ENCODE assay signal across 14 cellular contexts in the genomic region with DNA sequence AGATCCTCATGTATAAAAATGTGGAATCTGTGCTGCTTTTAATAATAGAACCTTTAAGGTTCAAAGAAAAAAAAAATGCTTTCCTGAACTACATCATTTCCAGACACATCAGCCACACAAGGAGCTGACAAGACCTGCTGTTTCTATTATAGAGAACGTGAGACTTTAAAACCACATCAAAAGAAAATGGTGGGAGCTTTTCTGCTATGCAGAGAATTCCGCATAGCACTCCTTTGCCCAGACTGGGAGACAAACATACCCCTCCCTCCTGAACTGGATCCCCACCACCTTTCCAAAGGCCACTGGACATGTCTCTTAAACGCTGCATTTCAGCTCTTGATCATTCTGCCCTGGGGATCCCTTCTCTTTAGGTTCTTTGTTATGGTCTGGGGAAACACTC.
"Had no signal": no experiment of that assay in that cellular context is flagged by ENCODE, and none has a peak within 500 bp of the region (broad histone marks: within the 10 kb centered on the region; RNA-seq: fewer than 3 reads in every experiment).

No MANE protein-coding gene starts in this region.

- H3K27ac ChIP-seq: coronary artery, pancreas, stomach, thoracic aorta had no signal

- H3K27ac Mint-ChIP-seq: activated naive CD4-positive, alpha-beta T cell treated with anti-CD3 and anti-CD28 coated beads, Interleukin-2, amount 50 U/mL, for 72 hours had no signal

- H3K27me3 ChIP-seq: pancreas, stomach had no signal

- H3K9me3 Mint-ChIP-seq: activated naive CD4-positive, alpha-beta T cell treated with anti-CD3 and anti-CD28 coated beads, Interleukin-2, amount 50 U/mL, for 72 hours; neural crest cell had no signal

- H3K4me3 Mint-ChIP-seq: neural crest cell had no signal

- H3K9me3 ChIP-seq: pancreas, stomach, thoracic aorta had no signal

- H3K4me3 ChIP-seq: coronary artery, pancreas, stomach, thoracic aorta had no signal

- ATAC-seq: activated CD4-positive, CD25-positive, alpha-beta regulatory T cell treated with anti-CD3 and anti-CD28 coated beads, Interleukin-2, amount 50 U/mL, for 24 hours; activated naive CD4-positive, alpha-beta T cell treated with anti-CD3 and anti-CD28 coated beads, Interleukin-2, amount 50 U/mL, for 72 hours; left ventricle myocardium superior; pancreas had no signal

- DNase-seq: activated T-cell treated with anti-CD3 and anti-CD28 coated beads for 4 hours; central memory CD4-positive, alpha-beta T cell; effector CD8-positive, alpha-beta T cell; foreskin fibroblast; kidney glomerular epithelial cell; left ventricle myocardium superior; pancreas; stimulated activated CD4-positive, alpha-beta T cell treated with anti-CD3 and anti-CD28 coated beads, Interleukin-2, amount 100 ng/mL, for 24 hours; stomach had no signal
